3 cellular contexts compared by ENCODE assay signal in genomic region chr19:43005841-43006240, GRCh38. TPM values are rescaled to one million over a fixed set of nuclear protein-coding genes. Genes with fewer than 3 reads are reported as not detected.
"Had no signal": no experiment of that assay in that cellular context is flagged by ENCODE, and none has a peak within 500 bp of the region (broad histone marks: within the 10 kb centered on the region; RNA-seq: fewer than 3 reads in every experiment).

No MANE protein-coding gene starts in this region.

RNA-seq across cellular contexts. Expression of gene PSG11, which starts 20.4 kb away (rescaled TPM):
- total RNA-seq: LHCN-M2, MCF 10A, NCI-H460 had no signal
